ENCODE assay signal across 1 cellular context in the genomic region with DNA sequence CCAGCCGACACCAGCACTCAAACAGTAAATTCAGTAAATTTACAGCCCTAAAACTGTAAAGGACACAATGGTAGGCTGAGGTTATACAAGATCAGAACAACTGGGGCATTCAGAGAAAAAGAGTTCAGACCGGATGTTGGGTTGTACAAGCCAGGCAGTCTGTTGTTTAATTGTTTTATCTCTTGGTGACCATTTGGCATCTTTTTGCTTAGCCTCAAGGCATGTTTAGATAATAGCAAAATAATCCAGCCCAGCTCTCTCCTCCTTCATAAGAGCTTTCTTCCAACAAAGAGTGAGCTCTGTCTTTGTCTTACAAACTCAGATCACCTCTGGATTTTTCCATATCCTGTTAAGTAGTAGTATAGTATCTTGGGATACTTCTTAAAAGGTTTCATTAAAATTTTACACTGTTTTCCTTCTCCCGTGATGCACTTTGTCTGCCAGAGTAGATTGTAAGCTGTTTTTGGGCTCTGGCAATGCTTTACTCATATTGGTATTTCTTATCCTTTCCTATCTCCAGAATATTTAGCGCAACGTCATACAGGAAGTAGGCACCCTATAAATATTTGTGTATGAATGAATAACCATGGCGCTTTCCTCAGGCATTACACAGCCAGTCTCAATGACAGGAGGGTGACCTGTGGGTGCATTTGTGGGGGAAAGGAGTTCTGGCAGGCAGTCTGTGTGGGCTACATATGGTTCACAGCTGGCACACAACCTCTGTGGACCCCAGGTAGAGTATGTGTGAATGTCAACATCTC.
TF ChIP-seq lines count a peak whose summit lies in the region.

No MANE protein-coding gene starts in this region.

TF ChIP-seq in IMR-90, 13 proteins besides CTCF, POLR2A, EP300 and RAD21 (continued from another document):
- TF ChIP-seq FOS (IDR thresholded peaks at IDR 0.05; ENCODE audit: low read depth, low read length): no peak
- no peak for TF ChIP-seq SMC3 (IDR thresholded peaks at IDR 0.05; ENCODE audit: low read depth, low read length)
- no peak for TF ChIP-seq RFX5 (IDR thresholded peaks at IDR 0.05; ENCODE audit: low read depth, low read length)
- TF ChIP-seq, protein P1, sequence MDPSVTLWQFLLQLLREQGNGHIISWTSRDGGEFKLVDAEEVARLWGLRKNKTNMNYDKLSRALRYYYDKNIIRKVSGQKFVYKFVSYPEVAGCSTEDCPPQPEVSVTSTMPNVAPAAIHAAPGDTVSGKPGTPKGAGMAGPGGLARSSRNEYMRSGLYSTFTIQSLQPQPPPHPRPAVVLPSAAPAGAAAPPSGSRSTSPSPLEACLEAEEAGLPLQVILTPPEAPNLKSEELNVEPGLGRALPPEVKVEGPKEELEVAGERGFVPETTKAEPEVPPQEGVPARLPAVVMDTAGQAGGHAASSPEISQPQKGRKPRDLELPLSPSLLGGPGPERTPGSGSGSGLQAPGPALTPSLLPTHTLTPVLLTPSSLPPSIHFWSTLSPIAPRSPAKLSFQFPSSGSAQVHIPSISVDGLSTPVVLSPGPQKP (IDR thresholded peaks at IDR 0.05; ENCODE audit: borderline replicate concordance, low read depth, low read length): no peak
- TF ChIP-seq RCOR1 (IDR thresholded peaks at IDR 0.05; ENCODE audit: insufficient replicate concordance, low read length): no peak
- TF ChIP-seq CHD1 (IDR thresholded peaks at IDR 0.05; ENCODE audit: low read depth, low read length): no peak
- no peak for TF ChIP-seq MXI1 (IDR thresholded peaks at IDR 0.05; ENCODE audit: borderline replicate concordance, low read depth, low read length)
- TF ChIP-seq NFE2L2 (IDR thresholded peaks at IDR 0.05; ENCODE audit: low read depth, low read length): no peak
- no peak for TF ChIP-seq MAZ (IDR thresholded peaks at IDR 0.05; ENCODE audit: borderline replicate concordance, low read depth, low read length)
- TF ChIP-seq MAFK (IDR thresholded peaks at IDR 0.05; ENCODE audit: low read depth, low read length): no peak
